Comparison of ENCODE assay signal across 14 cellular contexts in genomic region chr9:131429121-131430012, GRCh38. TPM values are rescaled to one million over a fixed set of nuclear protein-coding genes. Genes with fewer than 3 reads are reported as not detected.
DNase-seq lines count a peak whose midpoint lies in the region; ATAC-seq and TF ChIP-seq lines count a peak whose summit lies in the region.
"Had no signal": no experiment of that assay in that cellular context is flagged by ENCODE, and none has a peak within 500 bp of the region (broad histone marks: within the 10 kb centered on the region; RNA-seq: fewer than 3 reads in every experiment).

No MANE protein-coding gene starts in this region.

- H2AFZ ChIP-seq in smooth muscle cell (ENCODE audit: low read depth), result no peak overlapping the region

- 91% methylated on average over 10 of the region's 10 CpGs for WGBS in smooth muscle cell (ENCODE audit: low lambda C conversion rate)

- H3K9me3 ChIP-seq in Panc1 (ENCODE audit: control insufficient read depth, insufficient read depth, low read depth, low read length), result no peaks in the 10 kb centered on the region
- H3K9me3 ChIP-seq in smooth muscle cell (replicated peaks; ENCODE audit: low read depth), result no peaks in the 10 kb centered on the region

- H3K9me3 Mint-ChIP-seq in activated T-cell treated with anti-CD3 and anti-CD28 coated beads, Interleukin-2, amount 50 U/mL, for 72 hours, result no peaks in the 10 kb centered on the region

- TSS peak; percentile 6 for BruUV-seq in Panc1 (replicated peaks; lab: Mats Ljungman, UMichigan)

- ATAC-seq in activated T-cell treated with anti-CD3 and anti-CD28 coated beads, Interleukin-2, amount 50 U/mL, for 72 hours (replicated peaks in 1 of 2), result no peak
- ATAC-seq in Panc1 (no peak), GM19351 (IDR thresholded peaks at IDR 0.05; ENCODE audit: unreplicated experiment) (no peak)
- ATAC-seq: K562, left lobe of liver had no signal

- CTCF ChIA-PET in Panc1 (lab: Charles Lee), result interaction anchor here (0.5 kb wide), 1 partner anchor 26 kb away, joined by 6 read pairs; no protein-coding TSS in a partner anchor

- H3K4me3 ChIP-seq in Panc1 (ENCODE audit: low read depth in 2 of 2, low read length in 2 of 2) (no peak overlapping the region), smooth muscle cell (no peak overlapping the region)
- H3K4me3 ChIP-seq: K562 had no signal

- no peaks in the 10 kb centered on the region for H3K27me3 Mint-ChIP-seq in activated T-cell treated with anti-CD3 and anti-CD28 coated beads, Interleukin-2, amount 50 U/mL, for 72 hours (ENCODE audit: low read depth)

- H3K27ac ChIP-seq in Panc1 (ENCODE audit: low read length), result no peak overlapping the region
- H3K27ac ChIP-seq in smooth muscle cell (ENCODE audit: low read depth), result peak overlapping the region; percentile 19

- TF ChIP-seq CTCF in Panc1 (IDR thresholded peaks at IDR 0.05), result no peak
- no peak for TF ChIP-seq CTCF in smooth muscle cell (IDR thresholded peaks at IDR 0.05; ENCODE audit: borderline replicate concordance, insufficient read depth, poor library complexity, severe bottlenecking)

- H3K9ac ChIP-seq in smooth muscle cell (ENCODE audit: low read depth), result no peak overlapping the region

- peaks cover 29% of the 10 kb centered on the region for H3K4me1 Mint-ChIP-seq in activated T-cell treated with anti-CD3 and anti-CD28 coated beads, Interleukin-2, amount 50 U/mL, for 72 hours (ENCODE audit: low read depth)

- intact Hi-C loops in Panc1 (cut with micrococcal nuclease; ENCODE audit: unreplicated experiment), result no loop called here

- peaks cover 5% of the 10 kb centered on the region for H3K36me3 ChIP-seq in Panc1 (ENCODE audit: control insufficient read depth, insufficient read depth, low read length)
- H3K36me3 ChIP-seq in smooth muscle cell (ENCODE audit: low read depth), result no peaks in the 10 kb centered on the region

- H4K20me1 ChIP-seq in smooth muscle cell (ENCODE audit: low read depth), result peaks cover 99% of the 10 kb centered on the region

- H3F3A ChIP-seq in smooth muscle cell (ENCODE audit: low read depth), result peaks cover 23% of the 10 kb centered on the region

- no peak for DNase-seq in activated T-cell treated with anti-CD3 and anti-CD28 coated beads, Interleukin-2, amount 50 U/mL, for 72 hours
- DNase-seq in activated T-cell treated with anti-CD3 and anti-CD28 coated beads, Interleukin-2, amount 50 U/mL, for 1 hour, result no peak
- DNase-seq in Panc1 (ENCODE audit: low read depth, low spot score) (no peak), fibroblast of gingiva (ENCODE audit: low read depth) (peak; percentile 15), smooth muscle cell (lab: John Stamatoyannopoulos, UW; ENCODE audit: unreplicated experiment) (no peak), hepatic stellate cell (ENCODE audit: low spot score) (no peak)
- no peak for DNase-seq in stimulated activated CD4-positive, alpha-beta T cell treated with anti-CD3 and anti-CD28 coated beads, Interleukin-4, amount 100 ng/mL, for 24 hours
- DNase-seq: activated CD4-positive, alpha-beta T cell treated with anti-CD3 and anti-CD28 coated beads for 48 hours; effector CD8-positive, alpha-beta T cell; NCI-H1694 treated with DMSO at 0.1 percent for 48 hours; occipital lobe had no signal

- POLR2A ChIA-PET in Panc1 (lab: Charles Lee), result no interaction called here

- in situ Hi-C loops in Panc1 (cut with HindIII; ENCODE audit: low pct_unique_long_range_greater_than_20kb, low sequenced_read_pairs), result no loop called here

- H3K4me1 ChIP-seq in Panc1 (ENCODE audit: control insufficient read depth, insufficient read depth, low read length) (no peaks in the 10 kb centered on the region), smooth muscle cell (ENCODE audit: low read depth) (peaks cover 8% of the 10 kb centered on the region)

- peaks cover 6 to 19% of the 10 kb centered on the region in 2 donors for H3K36me3 Mint-ChIP-seq in activated T-cell treated with anti-CD3 and anti-CD28 coated beads, Interleukin-2, amount 50 U/mL, for 72 hours (ENCODE audit: insufficient read depth in 2 of 2)

- no peak overlapping the region for H3K4me2 ChIP-seq in smooth muscle cell

- H3K79me2 ChIP-seq in smooth muscle cell (ENCODE audit: low read depth), result peaks cover 87% of the 10 kb centered on the region

- peak overlapping the region; percentile 88 for H3K27ac Mint-ChIP-seq in activated T-cell treated with anti-CD3 and anti-CD28 coated beads, Interleukin-2, amount 50 U/mL, for 72 hours

- H3K27me3 ChIP-seq in Panc1 (ENCODE audit: control insufficient read depth, insufficient read depth, low read length), result no peaks in the 10 kb centered on the region
- H3K27me3 ChIP-seq in smooth muscle cell (ENCODE audit: low read depth), result no peaks in the 10 kb centered on the region

- no peak overlapping the region for H3K4me3 Mint-ChIP-seq in activated T-cell treated with anti-CD3 and anti-CD28 coated beads, Interleukin-2, amount 50 U/mL, for 72 hours

RNA-seq across cellular contexts. Expression of gene PRRC2B, which starts 35.5 kb away (rescaled TPM):
- 100 to 1,000 TPM; 179 to 214 TPM for total RNA-seq in activated T-cell treated with anti-CD3 and anti-CD28 coated beads, Interleukin-2, amount 50 U/mL, for 72 hours
- 200 TPM for total RNA-seq in Panc1 (2021; ENCODE audit: unreplicated experiment)
- polyA plus RNA-seq in Panc1 (2012; ENCODE audit: insufficient read length), result 124 TPM
- total RNA-seq in smooth muscle cell, result 73.5 and 97.2 TPM in 2 replicates
- polyA plus RNA-seq in smooth muscle cell, result 38.6 and 53.7 TPM in 2 replicates
